ENCODE assay signal across 8 cellular contexts in genomic region chr10:112565434-112566053, GRCh38.
DNase-seq lines count a peak whose midpoint lies in the region; TF ChIP-seq lines count a peak whose summit lies in the region.

No MANE protein-coding gene starts in this region.

- POLR2A ChIA-PET in AG04449 (lab: Yijun Ruan, JAX) = no interaction called here

- CTCF ChIA-PET in AG04449 (lab: Yijun Ruan, JAX) = interaction anchor here (0.6 to 2.7 kb wide), 14 partner anchors 9 to 819 kb away, joined by 3 to 20 read pairs (median 4); no protein-coding TSS in a partner anchor

- DNase-seq in AG04449 (ENCODE audit: low read depth, low spot score) (no peak), GM10266 (ENCODE audit: extremely low spot score) (peak; percentile 22), NCI-H1105 treated with DMSO at 0.1 percent for 48 hours (lab: John Stamatoyannopoulos, UW) (peak; percentile 31), SKM-1 (lab: John Stamatoyannopoulos, UW; ENCODE audit: unreplicated experiment) (peak; percentile 40), fibroblast of mammary gland (ENCODE audit: low read depth) (peak; percentile 76), occipital lobe (lab: John Stamatoyannopoulos, UW) (peak; percentile 1), mesenteric fat pad (ENCODE audit: low spot score) (no peak)
- DNase-seq in activated CD4-positive, CD25-positive, alpha-beta regulatory T cell treated with anti-CD3 and anti-CD28 coated beads, Interleukin-2, amount 50 U/mL, for 72 hours = no peak

- H3K4me3 ChIP-seq in AG04449 (ENCODE audit: low read depth, low read length) (no peak overlapping the region), fibroblast of mammary gland (ENCODE audit: control insufficient read depth, low read depth, low read length) (no peak overlapping the region)

- TF ChIP-seq CTCF in AG04449 (IDR thresholded peaks at IDR 0.05; ENCODE audit: insufficient read depth, low read length, missing control alignments) (peak; percentile 67), GM10266 (IDR thresholded peaks at IDR 0.05; ENCODE audit: control insufficient read depth, insufficient read depth, low read depth, missing control alignments) (peak; percentile 51), fibroblast of mammary gland (conservative IDR thresholded peaks at IDR 0.05; ENCODE audit: control insufficient read depth, insufficient read depth, low read depth, low read length) (peak; percentile 78)

Comparison
In these comparisons a context has a peak if more than half of its experiments do, and no peak if none do; other contexts are left out.
1. DNase-seq: peak in GM10266 (single experiment), NCI-H1105 treated with DMSO at 0.1 percent for 48 hours (single experiment), SKM-1 (single experiment), fibroblast of mammary gland (single experiment) and occipital lobe (single experiment); none in AG04449 (single experiment), activated CD4-positive, CD25-positive, alpha-beta regulatory T cell treated with anti-CD3 and anti-CD28 coated beads, Interleukin-2, amount 50 U/mL, for 72 hours (single experiment) and mesenteric fat pad (single experiment).
2. Peak in every context shown above with its lines, with median percentiles within 50 percentile points of each other: CTCF ChIP-seq.